8 cellular contexts compared by ENCODE assay signal in the genomic region with DNA sequence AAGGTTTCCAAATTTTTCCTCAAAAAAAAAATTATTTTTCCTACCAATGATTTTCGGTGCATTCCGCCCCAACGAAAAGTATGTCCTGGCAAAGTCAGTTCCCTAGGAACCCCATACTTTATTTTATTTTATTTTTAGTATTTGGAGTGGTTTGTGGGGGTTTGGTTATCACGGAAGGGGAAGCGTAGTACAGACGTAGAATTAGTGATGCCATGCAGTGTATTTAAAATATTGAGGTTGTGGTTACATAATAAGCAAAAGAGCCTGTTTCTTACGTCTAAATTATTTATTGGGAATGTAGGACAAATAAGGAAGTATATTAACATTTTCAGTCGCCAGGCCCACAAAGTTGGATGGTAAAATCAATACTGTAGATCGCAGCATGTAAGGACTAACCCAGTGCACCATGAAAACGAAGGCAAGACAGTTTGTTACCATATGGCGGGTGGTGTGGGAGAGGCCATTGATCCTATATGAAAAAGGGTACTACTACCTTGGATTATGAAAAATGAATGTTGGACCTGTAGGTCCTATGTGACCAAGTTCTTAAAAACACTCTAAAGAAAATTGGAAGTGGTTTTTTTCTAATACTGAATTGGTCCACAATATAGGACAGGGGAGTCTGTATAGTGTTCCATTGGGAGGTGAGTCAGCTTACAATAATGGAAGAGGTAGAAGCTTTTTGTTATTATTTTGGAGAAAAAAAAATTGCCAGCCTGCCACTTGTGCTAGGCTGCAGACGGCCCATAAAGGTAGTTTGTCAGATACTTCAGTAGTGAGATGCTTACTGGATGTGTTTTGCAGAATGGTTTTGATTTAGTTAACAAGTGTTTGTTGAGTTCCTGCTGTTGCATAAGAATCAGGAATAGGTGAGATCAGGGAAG. TPM values are rescaled to one million over a fixed set of nuclear protein-coding genes. Genes with fewer than 3 reads are reported as not detected.
DNase-seq lines count a peak whose midpoint lies in the region; ATAC-seq and TF ChIP-seq lines count a peak whose summit lies in the region.

No MANE protein-coding gene starts in this region.

- peak overlapping the region; percentile 98 to 100 (median 98) for H3K4me3 Mint-ChIP-seq in CD4-positive, CD25-positive, alpha-beta regulatory T cell
- H3K4me3 Mint-ChIP-seq in activated CD8-positive, alpha-beta T cell treated with anti-CD3 and anti-CD28 coated beads, Interleukin-2, amount 10 ng/mL, durations not matched to agents 7 days and 5 days: peak overlapping the region; percentile 86

- peak overlapping the region; percentile 51 to 99 (median 97) for H3K27ac Mint-ChIP-seq in CD4-positive, CD25-positive, alpha-beta regulatory T cell
- H3K27ac Mint-ChIP-seq in activated CD8-positive, alpha-beta T cell treated with anti-CD3 and anti-CD28 coated beads, Interleukin-2, amount 10 ng/mL, durations not matched to agents 7 days and 5 days: peak overlapping the region; percentile 86

- peak overlapping the region; percentile 91 for H3K4me3 ChIP-seq in CD4-positive, CD25-positive, alpha-beta regulatory T cell (ENCODE audit: low read depth, low read length)
- H3K4me3 ChIP-seq in LNCaP clone FGC (ENCODE audit: low read depth, low read length) (peak overlapping the region; percentile 75), iPS DF 6.9 (ENCODE audit: low read length) (peak overlapping the region; percentile 70; the same call in 1 of the 2 replicates), spleen (peak overlapping the region; percentile 57 to 77 (median 64))

- peaks cover 36 to 50% (median 45%) of the 10 kb centered on the region in 4 donors for H3K4me1 Mint-ChIP-seq in CD4-positive, CD25-positive, alpha-beta regulatory T cell
- peaks cover 45% of the 10 kb centered on the region for H3K4me1 Mint-ChIP-seq in activated CD8-positive, alpha-beta T cell treated with anti-CD3 and anti-CD28 coated beads, Interleukin-2, amount 10 ng/mL, durations not matched to agents 7 days and 5 days (ENCODE audit: low read depth)

- H3K9me3 Mint-ChIP-seq in CD4-positive, CD25-positive, alpha-beta regulatory T cell: peaks cover 0 to 11% (median 1%) of the 10 kb centered on the region in 7 donors
- H3K9me3 Mint-ChIP-seq in activated CD8-positive, alpha-beta T cell treated with anti-CD3 and anti-CD28 coated beads, Interleukin-2, amount 10 ng/mL, durations not matched to agents 7 days and 5 days (ENCODE audit: insufficient read depth): peaks cover 13% of the 10 kb centered on the region

- peaks cover 5% of the 10 kb centered on the region for H3K27me3 Mint-ChIP-seq in CD4-positive, CD25-positive, alpha-beta regulatory T cell
- H3K27me3 Mint-ChIP-seq in activated CD8-positive, alpha-beta T cell treated with anti-CD3 and anti-CD28 coated beads, Interleukin-2, amount 10 ng/mL, durations not matched to agents 7 days and 5 days (ENCODE audit: low read depth): no peaks in the 10 kb centered on the region

- H3K27ac ChIP-seq in CD4-positive, CD25-positive, alpha-beta regulatory T cell (ENCODE audit: insufficient read depth, low read length, poor library complexity, severe bottlenecking): peak overlapping the region; percentile 89
- H3K27ac ChIP-seq in iPS DF 6.9 (ENCODE audit: low read length) (no peak overlapping the region), spleen (peak overlapping the region; percentile 83 to 94 (median 90))

- peak in 2 of 3 donors; percentile 1 to 23 for DNase-seq in CD4-positive, CD25-positive, alpha-beta regulatory T cell
- peak; percentile 23 for DNase-seq in LNCaP clone FGC (ENCODE audit: low read depth)
- DNase-seq in activated CD8-positive, alpha-beta T cell treated with anti-CD3 and anti-CD28 coated beads, Interleukin-2, amount 10 ng/mL, durations not matched to agents 7 days and 5 days: no peak
- no peak for DNase-seq in iPS DF 6.9 (ENCODE audit: low read depth, low spot score)
- no peak for DNase-seq in spleen
- DNase-seq in activated CD4-positive, alpha-beta T cell treated with anti-CD3 and anti-CD28 coated beads for 48 hours: no peak

- WGBS in iPS DF 6.9 (ENCODE audit: insufficient coverage, insufficient read length): no CpG with 5 or more reads among the region's 12 CpGs
- 9 to 17% (median 13%) methylated on average over 12 of the region's 12 CpGs for WGBS in spleen, 5 donors

- H3K4me1 ChIP-seq in CD4-positive, CD25-positive, alpha-beta regulatory T cell (ENCODE audit: control insufficient read depth, insufficient read depth, low read length, poor library complexity, severe bottlenecking): peaks cover 26% of the 10 kb centered on the region
- H3K4me1 ChIP-seq in iPS DF 6.9 (ENCODE audit: control insufficient read depth, insufficient read depth, low read length) (no peaks in the 10 kb centered on the region), spleen (peaks cover 11 to 43% (median 28%) of the 10 kb centered on the region in 6 donors)

- no peaks in the 10 kb centered on the region for H3K27me3 ChIP-seq in CD4-positive, CD25-positive, alpha-beta regulatory T cell (ENCODE audit: control insufficient read depth, insufficient read depth, low read length)
- no peaks in the 10 kb centered on the region for H3K27me3 ChIP-seq in iPS DF 6.9 (ENCODE audit: control insufficient read depth, insufficient read depth, low read length)
- no peaks in the 10 kb centered on the region for H3K27me3 ChIP-seq in spleen (replicated peaks in 1 of 7)

- POLR2A ChIA-PET in activated CD8-positive, alpha-beta T cell treated with anti-CD3 and anti-CD28 coated beads, Interleukin-2, amount 10 ng/mL, durations not matched to agents 7 days and 5 days (lab: Charles Lee): interaction anchor here (1.5 kb wide), 1 partner anchor 743 kb away, joined by 5 read pairs; the partner anchor contains the start of gene EID1

- intact Hi-C loops in spleen (cut with DNase I; ENCODE audit: low total_unique reads): no loop called here

- peaks cover 16% of the 10 kb centered on the region for H3K36me3 ChIP-seq in CD4-positive, CD25-positive, alpha-beta regulatory T cell (ENCODE audit: control insufficient read depth, insufficient read depth, low read length)
- H3K36me3 ChIP-seq in iPS DF 6.9 (ENCODE audit: control insufficient read depth, insufficient read depth, low read length) (peaks cover 3% of the 10 kb centered on the region; the same call in 1 of the 2 replicates), spleen (peaks cover 0 to 21% (median 12%) of the 10 kb centered on the region in 6 donors)

- TF ChIP-seq CTCF in LNCaP clone FGC (IDR thresholded peaks at IDR 0.05; ENCODE audit: control insufficient read depth, extremely low read depth, insufficient read depth): no peak
- TF ChIP-seq CTCF in spleen (IDR thresholded peaks at IDR 0.05 in 8 of 11, conservative IDR thresholded peaks at IDR 0.05 in 3 of 11): no peak

- H3K9me3 ChIP-seq in CD4-positive, CD25-positive, alpha-beta regulatory T cell (ENCODE audit: control insufficient read depth in 2 of 2, low read length in 2 of 2): no peaks in the 10 kb centered on the region
- no peaks in the 10 kb centered on the region for H3K9me3 ChIP-seq in iPS DF 6.9 (ENCODE audit: control insufficient read depth, insufficient read depth, low read length)
- peaks cover 0 to 27% (median 22%) of the 10 kb centered on the region in 8 donors for H3K9me3 ChIP-seq in spleen

- CTCF ChIA-PET in activated CD8-positive, alpha-beta T cell treated with anti-CD3 and anti-CD28 coated beads, Interleukin-2, amount 10 ng/mL, durations not matched to agents 7 days and 5 days (lab: Charles Lee): no interaction called here

- peaks cover 31% of the 10 kb centered on the region for H3K36me3 Mint-ChIP-seq in CD4-positive, CD25-positive, alpha-beta regulatory T cell
- peaks cover 20% of the 10 kb centered on the region for H3K36me3 Mint-ChIP-seq in activated CD8-positive, alpha-beta T cell treated with anti-CD3 and anti-CD28 coated beads, Interleukin-2, amount 10 ng/mL, durations not matched to agents 7 days and 5 days (ENCODE audit: low read depth)

- TF ChIP-seq POLR2A in spleen (IDR thresholded peaks at IDR 0.05): no peak

- ATAC-seq in CD4-positive, CD25-positive, alpha-beta regulatory T cell (ENCODE audit: low read depth in 2 of 2): no peak
- ATAC-seq in activated CD8-positive, alpha-beta T cell treated with anti-CD3 and anti-CD28 coated beads, Interleukin-2, amount 10 ng/mL, durations not matched to agents 7 days and 5 days: no peak
- ATAC-seq in GM21529 (IDR thresholded peaks at IDR 0.05; ENCODE audit: unreplicated experiment) (no peak), HG03378 (IDR thresholded peaks at IDR 0.05; ENCODE audit: unreplicated experiment) (no peak)

RNA-seq across cellular contexts. Expression of gene DTWD1, which starts 0.7 kb away (rescaled TPM):
- total RNA-seq in CD4-positive, CD25-positive, alpha-beta regulatory T cell: 11.2 TPM
- 10 to 100 TPM; 15.4 to 23.9 (median 20.8) TPM for polyA plus RNA-seq in CD4-positive, CD25-positive, alpha-beta regulatory T cell
- 10 to 100 TPM; 16.1 to 18.0 TPM for total RNA-seq in activated CD8-positive, alpha-beta T cell treated with anti-CD3 and anti-CD28 coated beads, Interleukin-2, amount 10 ng/mL, durations not matched to agents 7 days and 5 days
- 10 to 100 TPM in 6 of 7 donors, 1 to 10 TPM in 1; 8.2 to 25.5 (median 21.6) TPM for total RNA-seq in spleen
- 10 to 100 TPM; 12.9 to 14.8 (median 13.0) TPM for polyA plus RNA-seq in spleen

RNA-seq across cellular contexts. Expression of gene FAM227B, which starts 1.0 kb away (rescaled TPM):
- total RNA-seq in CD4-positive, CD25-positive, alpha-beta regulatory T cell: 4.5 TPM
- polyA plus RNA-seq in CD4-positive, CD25-positive, alpha-beta regulatory T cell: 10 to 100 TPM; 11.3 to 18.3 (median 15.7) TPM
- total RNA-seq in activated CD8-positive, alpha-beta T cell treated with anti-CD3 and anti-CD28 coated beads, Interleukin-2, amount 10 ng/mL, durations not matched to agents 7 days and 5 days: 1 to 10 TPM; 3.2 to 3.7 TPM
- 1 to 10 TPM; 4.1 to 7.5 (median 5.7) TPM for total RNA-seq in spleen
- polyA plus RNA-seq in spleen: 1 to 10 TPM; 4.1 to 4.5 (median 4.4) TPM

Comparison
In these comparisons a context has a peak if more than half of its experiments do, and no peak if none do; other contexts are left out.
1. DNase-seq: peak in CD4-positive, CD25-positive, alpha-beta regulatory T cell (2 of 3) and LNCaP clone FGC (single experiment); none in activated CD8-positive, alpha-beta T cell treated with anti-CD3 and anti-CD28 coated beads, Interleukin-2, amount 10 ng/mL, durations not matched to agents 7 days and 5 days (single experiment), iPS DF 6.9 (single experiment), spleen (single experiment) and activated CD4-positive, alpha-beta T cell treated with anti-CD3 and anti-CD28 coated beads for 48 hours (single experiment).
2. Peak in every context shown above with its lines, with median percentiles within 50 percentile points of each other: H3K4me3 ChIP-seq.